Comparison of ENCODE assay signal across 13 cellular contexts in the genomic region with DNA sequence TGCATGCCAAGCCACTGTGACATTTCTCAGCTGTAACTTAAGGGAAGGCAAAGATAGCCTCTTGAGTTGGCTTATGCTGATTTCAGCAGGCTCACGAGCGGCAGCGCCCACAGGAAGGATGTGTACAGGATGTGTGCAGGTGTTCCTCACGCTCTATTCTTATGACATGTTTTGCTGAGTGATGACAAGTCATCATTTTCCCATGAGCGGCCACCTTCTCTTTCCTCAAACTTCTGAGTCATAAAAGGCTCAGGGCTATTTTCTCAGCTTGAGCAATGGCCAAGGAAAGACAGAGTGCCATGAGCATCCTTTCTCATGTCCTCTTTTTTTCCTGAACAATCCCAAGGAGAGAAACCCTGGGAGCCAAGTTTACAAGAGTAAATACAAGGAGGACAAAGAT.
DNase-seq lines count a peak whose midpoint lies in the region; ATAC-seq and TF ChIP-seq lines count a peak whose summit lies in the region.
"Had no signal": no experiment of that assay in that cellular context is flagged by ENCODE, and none has a peak within 500 bp of the region (broad histone marks: within the 10 kb centered on the region; RNA-seq: fewer than 3 reads in every experiment).

No MANE protein-coding gene starts in this region.

- DNase-seq in EH (ENCODE audit: low read depth) (peak; percentile 69), RKO (ENCODE audit: low spot score) (peak; percentile 46), fibroblast of mammary gland (ENCODE audit: low read depth) (peak; percentile 11), NCI-H748 treated with DMSO at 0.1 percent for 48 hours (lab: John Stamatoyannopoulos, UW) (no peak), NCI-H1105 treated with DMSO at 0.1 percent for 48 hours (lab: John Stamatoyannopoulos, UW) (no peak), SK-N-SH (no peak)
- DNase-seq: activated CD8-positive, alpha-beta memory T cell treated with anti-CD3 and anti-CD28 coated beads for 24 hours; CD4-positive, alpha-beta T cell; esophagus squamous epithelium; Karpas-422; sigmoid colon had no signal

- no peaks in the 10 kb centered on the region for H3K36me3 ChIP-seq in SK-N-SH (replicated peaks in 1 of 2; ENCODE audit: control insufficient read depth in 1 of 2, insufficient read depth in 2 of 2, low read length in 1 of 2)
- H3K36me3 ChIP-seq: esophagus squamous epithelium, sigmoid colon had no signal

- H4K20me1 ChIP-seq in SK-N-SH (ENCODE audit: insufficient read depth), result no peaks in the 10 kb centered on the region

- WGBS in SK-N-SH (ENCODE audit: low lambda C conversion rate), result 72% methylated on average over 5 of the region's 5 CpGs

- H3K9me2 ChIP-seq in SK-N-SH, result no peaks in the 10 kb centered on the region

- no peak for TF ChIP-seq RAD21 in SK-N-SH (IDR thresholded peaks at IDR 0.05; ENCODE audit: low read length)

- no peak for TF ChIP-seq CTCF in fibroblast of mammary gland (conservative IDR thresholded peaks at IDR 0.05; ENCODE audit: control insufficient read depth, insufficient read depth, low read depth, low read length)
- no peak for TF ChIP-seq CTCF in SK-N-SH (IDR thresholded peaks at IDR 0.05)

- no peaks in the 10 kb centered on the region for H3F3A ChIP-seq in SK-N-SH (replicated peaks; ENCODE audit: insufficient read depth)

- no peak overlapping the region for H3K27ac ChIP-seq in SK-N-SH (ENCODE audit: low read depth in 2 of 2, low read length in 1 of 2)
- H3K27ac ChIP-seq: esophagus squamous epithelium, sigmoid colon had no signal

- POLR2A ChIA-PET in SK-N-SH (lab: Yijun Ruan, JAX), result no interaction called here

- no peak overlapping the region for H3K4me2 ChIP-seq in SK-N-SH

- H3K79me2 ChIP-seq in SK-N-SH (ENCODE audit: insufficient read depth), result no peaks in the 10 kb centered on the region

- TF ChIP-seq EP300 in SK-N-SH (IDR thresholded peaks at IDR 0.05; ENCODE audit: borderline replicate concordance in 1 of 2, low read depth in 1 of 2, low read length in 1 of 2), result no peak

- H2AFZ ChIP-seq in SK-N-SH (ENCODE audit: low read depth), result no peak overlapping the region

- CTCF ChIA-PET in SK-N-SH (lab: Yijun Ruan, JAX), result no interaction called here

- H3K4me1 ChIP-seq in SK-N-SH (ENCODE audit: control insufficient read depth in 1 of 2, insufficient read depth in 2 of 2, low read depth in 1 of 2, low read length in 1 of 2), result no peaks in the 10 kb centered on the region
- H3K4me1 ChIP-seq: sigmoid colon had no signal

- H3K4me3 ChIP-seq in fibroblast of mammary gland (ENCODE audit: control insufficient read depth, low read depth, low read length), result no peak overlapping the region
- no peak overlapping the region for H3K4me3 ChIP-seq in SK-N-SH (ENCODE audit: low read depth in 2 of 2, low read length in 1 of 2)
- H3K4me3 ChIP-seq: esophagus squamous epithelium, lung, sigmoid colon had no signal

- no peaks in the 10 kb centered on the region for H3K27me3 ChIP-seq in SK-N-SH (ENCODE audit: insufficient read depth)
- H3K27me3 ChIP-seq: esophagus squamous epithelium, sigmoid colon had no signal

- no peaks in the 10 kb centered on the region for H3K9me3 ChIP-seq in SK-N-SH
- H3K9me3 ChIP-seq: esophagus squamous epithelium, sigmoid colon had no signal

- no peak overlapping the region for H3K9ac ChIP-seq in SK-N-SH

- ATAC-seq in GM19438 (IDR thresholded peaks at IDR 0.05; ENCODE audit: low read depth, unreplicated experiment), result peak; percentile 85

TF ChIP-seq in SK-N-SH, 30 proteins besides CTCF, POLR2A, EP300 and RAD21:
- TF ChIP-seq MEF2A (IDR thresholded peaks at IDR 0.05; ENCODE audit: borderline replicate concordance, low read depth) (no peak), ELF1 (IDR thresholded peaks at IDR 0.05) (no peak), NRF1 (IDR thresholded peaks at IDR 0.05; ENCODE audit: low read depth, low read length) (no peak), SIN3A (IDR thresholded peaks at IDR 0.05; ENCODE audit: borderline replicate concordance, low read depth, low read length) (no peak), GABPA (IDR thresholded peaks at IDR 0.05; ENCODE audit: low read depth) (no peak), FOXJ3 (CRISPR knock-in tag; IDR thresholded peaks at IDR 0.05) (no peak), CHD2 (IDR thresholded peaks at IDR 0.05; ENCODE audit: low read length, partially characterized antibody) (no peak), JUND (IDR thresholded peaks at IDR 0.05) (no peak), FOXM1 (IDR thresholded peaks at IDR 0.05; ENCODE audit: low read depth) (no peak), TEAD4 (IDR thresholded peaks at IDR 0.05; ENCODE audit: borderline replicate concordance, insufficient read depth) (no peak)
- TF ChIP-seq, protein P1, sequence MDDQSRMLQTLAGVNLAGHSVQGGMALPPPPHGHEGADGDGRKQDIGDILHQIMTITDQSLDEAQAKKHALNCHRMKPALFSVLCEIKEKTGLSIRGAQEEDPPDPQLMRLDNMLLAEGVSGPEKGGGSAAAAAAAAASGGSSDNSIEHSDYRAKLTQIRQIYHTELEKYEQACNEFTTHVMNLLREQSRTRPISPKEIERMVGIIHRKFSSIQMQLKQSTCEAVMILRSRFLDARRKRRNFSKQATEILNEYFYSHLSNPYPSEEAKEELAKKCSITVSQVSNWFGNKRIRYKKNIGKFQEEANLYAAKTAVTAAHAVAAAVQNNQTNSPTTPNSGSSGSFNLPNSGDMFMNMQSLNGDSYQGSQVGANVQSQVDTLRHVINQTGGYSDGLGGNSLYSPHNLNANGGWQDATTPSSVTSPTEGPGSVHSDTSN (IDR thresholded peaks at IDR 0.05), result no peak
- TF ChIP-seq, protein P2, sequence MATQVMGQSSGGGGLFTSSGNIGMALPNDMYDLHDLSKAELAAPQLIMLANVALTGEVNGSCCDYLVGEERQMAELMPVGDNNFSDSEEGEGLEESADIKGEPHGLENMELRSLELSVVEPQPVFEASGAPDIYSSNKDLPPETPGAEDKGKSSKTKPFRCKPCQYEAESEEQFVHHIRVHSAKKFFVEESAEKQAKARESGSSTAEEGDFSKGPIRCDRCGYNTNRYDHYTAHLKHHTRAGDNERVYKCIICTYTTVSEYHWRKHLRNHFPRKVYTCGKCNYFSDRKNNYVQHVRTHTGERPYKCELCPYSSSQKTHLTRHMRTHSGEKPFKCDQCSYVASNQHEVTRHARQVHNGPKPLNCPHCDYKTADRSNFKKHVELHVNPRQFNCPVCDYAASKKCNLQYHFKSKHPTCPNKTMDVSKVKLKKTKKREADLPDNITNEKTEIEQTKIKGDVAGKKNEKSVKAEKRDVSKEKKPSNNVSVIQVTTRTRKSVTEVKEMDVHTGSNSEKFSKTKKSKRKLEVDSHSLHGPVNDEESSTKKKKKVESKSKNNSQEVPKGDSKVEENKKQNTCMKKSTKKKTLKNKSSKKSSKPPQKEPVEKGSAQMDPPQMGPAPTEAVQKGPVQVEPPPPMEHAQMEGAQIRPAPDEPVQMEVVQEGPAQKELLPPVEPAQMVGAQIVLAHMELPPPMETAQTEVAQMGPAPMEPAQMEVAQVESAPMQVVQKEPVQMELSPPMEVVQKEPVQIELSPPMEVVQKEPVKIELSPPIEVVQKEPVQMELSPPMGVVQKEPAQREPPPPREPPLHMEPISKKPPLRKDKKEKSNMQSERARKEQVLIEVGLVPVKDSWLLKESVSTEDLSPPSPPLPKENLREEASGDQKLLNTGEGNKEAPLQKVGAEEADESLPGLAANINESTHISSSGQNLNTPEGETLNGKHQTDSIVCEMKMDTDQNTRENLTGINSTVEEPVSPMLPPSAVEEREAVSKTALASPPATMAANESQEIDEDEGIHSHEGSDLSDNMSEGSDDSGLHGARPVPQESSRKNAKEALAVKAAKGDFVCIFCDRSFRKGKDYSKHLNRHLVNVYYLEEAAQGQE (IDR thresholded peaks at IDR 0.05; ENCODE audit: low read depth, low read length), result no peak
- TF ChIP-seq, protein P3, sequence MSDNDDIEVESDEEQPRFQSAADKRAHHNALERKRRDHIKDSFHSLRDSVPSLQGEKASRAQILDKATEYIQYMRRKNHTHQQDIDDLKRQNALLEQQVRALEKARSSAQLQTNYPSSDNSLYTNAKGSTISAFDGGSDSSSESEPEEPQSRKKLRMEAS (IDR thresholded peaks at IDR 0.05; ENCODE audit: low read depth), result no peak
- TF ChIP-seq, protein P4, sequence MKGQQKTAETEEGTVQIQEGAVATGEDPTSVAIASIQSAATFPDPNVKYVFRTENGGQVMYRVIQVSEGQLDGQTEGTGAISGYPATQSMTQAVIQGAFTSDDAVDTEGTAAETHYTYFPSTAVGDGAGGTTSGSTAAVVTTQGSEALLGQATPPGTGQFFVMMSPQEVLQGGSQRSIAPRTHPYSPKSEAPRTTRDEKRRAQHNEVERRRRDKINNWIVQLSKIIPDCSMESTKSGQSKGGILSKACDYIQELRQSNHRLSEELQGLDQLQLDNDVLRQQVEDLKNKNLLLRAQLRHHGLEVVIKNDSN (IDR thresholded peaks at IDR 0.05; ENCODE audit: borderline replicate concordance, low read depth), result no peak
- TF ChIP-seq, protein P5, sequence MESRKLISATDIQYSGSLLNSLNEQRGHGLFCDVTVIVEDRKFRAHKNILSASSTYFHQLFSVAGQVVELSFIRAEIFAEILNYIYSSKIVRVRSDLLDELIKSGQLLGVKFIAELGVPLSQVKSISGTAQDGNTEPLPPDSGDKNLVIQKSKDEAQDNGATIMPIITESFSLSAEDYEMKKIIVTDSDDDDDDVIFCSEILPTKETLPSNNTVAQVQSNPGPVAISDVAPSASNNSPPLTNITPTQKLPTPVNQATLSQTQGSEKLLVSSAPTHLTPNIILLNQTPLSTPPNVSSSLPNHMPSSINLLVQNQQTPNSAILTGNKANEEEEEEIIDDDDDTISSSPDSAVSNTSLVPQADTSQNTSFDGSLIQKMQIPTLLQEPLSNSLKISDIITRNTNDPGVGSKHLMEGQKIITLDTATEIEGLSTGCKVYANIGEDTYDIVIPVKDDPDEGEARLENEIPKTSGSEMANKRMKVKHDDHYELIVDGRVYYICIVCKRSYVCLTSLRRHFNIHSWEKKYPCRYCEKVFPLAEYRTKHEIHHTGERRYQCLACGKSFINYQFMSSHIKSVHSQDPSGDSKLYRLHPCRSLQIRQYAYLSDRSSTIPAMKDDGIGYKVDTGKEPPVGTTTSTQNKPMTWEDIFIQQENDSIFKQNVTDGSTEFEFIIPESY (IDR thresholded peaks at IDR 0.05; ENCODE audit: borderline replicate concordance, low read depth), result no peak

Comparison
In these comparisons a context has a peak if more than half of its experiments do, and no peak if none do; other contexts are left out.
1. DNase-seq: peak in EH (single experiment), RKO (single experiment) and fibroblast of mammary gland (single experiment); none in NCI-H748 treated with DMSO at 0.1 percent for 48 hours (single experiment), NCI-H1105 treated with DMSO at 0.1 percent for 48 hours (single experiment) and SK-N-SH (single experiment).